ENCODE assay signal across 13 cellular contexts in genomic region chr5:138869763-138870500, GRCh38. TPM values are rescaled to one million over a fixed set of nuclear protein-coding genes. Genes with fewer than 3 reads are reported as not detected.
A peak's percentile ranks its signal among the peaks of the same experiment; 100 is the strongest.
DNase-seq lines count a peak whose midpoint lies in the region; ATAC-seq, FAIRE-seq and TF ChIP-seq lines count a peak whose summit lies in the region.
"Had no signal": no experiment of that assay in that cellular context is flagged by ENCODE, and none has a peak within 500 bp of the region (broad histone marks: within the 10 kb centered on the region; RNA-seq: fewer than 3 reads in every experiment).

No MANE protein-coding gene starts in this region.

- ATAC-seq in A549 = peak; percentile 58 to 78; a peak in 4 of 6 replicates
- ATAC-seq in left lung = peak; percentile 28
- no peak for ATAC-seq in HG02840 (IDR thresholded peaks at IDR 0.05; ENCODE audit: low FRiP score, unreplicated experiment)
- ATAC-seq in GM21737 (IDR thresholded peaks at IDR 0.05; ENCODE audit: unreplicated experiment) = no peak

- H3K27ac ChIP-seq in A549 (peak overlapping the region in 1 of 2 experiments; percentile 38; a peak in 2 of 6 replicates), mammary epithelial cell (ENCODE audit: insufficient read depth, low read depth, low read length) (peak overlapping the region; percentile 71), left lung (no peak overlapping the region), right atrium auricular region (peak overlapping the region in 1 of 2 donors; percentile 6)

- FAIRE-seq in A549 (lab: Jason Lieb, UNC) = no peak
- FAIRE-seq: endometrium, GM12891 had no signal

- H4K20me1 ChIP-seq in mammary epithelial cell (ENCODE audit: insufficient read depth, low read length) = no peaks in the 10 kb centered on the region

- POLR2A ChIA-PET in A549 (lab: Yijun Ruan, JAX) = no interaction called here

- TF ChIP-seq RAD21 in A549 (conservative IDR thresholded peaks at IDR 0.05 in 1 of 2, IDR thresholded peaks at IDR 0.05 in 1 of 2) = no peak

- peak overlapping the region; percentile 45 for H3K9ac ChIP-seq in mammary epithelial cell (ENCODE audit: insufficient read depth, low read length)

- CTCF ChIA-PET in A549 (lab: Yijun Ruan, JAX) (interaction anchor here (1.1 to 1.4 kb wide), 2 partner anchors 9 to 45 kb away, joined by 3 read pairs; no protein-coding TSS in a partner anchor), mammary epithelial cell (lab: Charles Lee; ENCODE audit: low non-redundant PET) (interaction anchor here (0.6 to 0.7 kb wide), 2 partner anchors 294 to 425 kb away, joined by 3 read pairs; no protein-coding TSS in a partner anchor)

- H3K36me3 ChIP-seq in mammary epithelial cell (ENCODE audit: insufficient read depth, low read length) = peaks cover 3% of the 10 kb centered on the region
- no peaks in the 10 kb centered on the region for H3K36me3 ChIP-seq in left lung
- no peaks in the 10 kb centered on the region for H3K36me3 ChIP-seq in right atrium auricular region

- no peak overlapping the region for H3K4me3 ChIP-seq in A549
- H3K4me3 ChIP-seq in mammary epithelial cell (replicated peaks in 1 of 3; ENCODE audit: insufficient read depth in 1 of 3, low read depth in 2 of 3, low read length in 3 of 3) = peak overlapping the region in 2 of 3 experiments; percentile 31 to 45
- H3K4me3 ChIP-seq in left lung = no peak overlapping the region
- H3K4me3 ChIP-seq in right atrium auricular region = no peak overlapping the region

- WGBS in A549 (ENCODE audit: missing lambda C conversion rate) = 29% methylated on average over 5 of the region's 5 CpGs
- 17% methylated on average over 5 of the region's 5 CpGs for WGBS in mammary epithelial cell (ENCODE audit: low coverage, missing lambda C conversion rate)

- peaks cover 96% of the 10 kb centered on the region for H3K79me2 ChIP-seq in mammary epithelial cell (ENCODE audit: insufficient read depth, low read length)

- no peak for TF ChIP-seq EP300 in A549 (IDR thresholded peaks at IDR 0.05)

- dilution Hi-C loops in mammary epithelial cell (cut with HindIII; ENCODE audit: low sequenced_read_pairs) = no loop called here

- TF ChIP-seq CTCF in A549 (IDR thresholded peaks at IDR 0.05) = no peak
- no peak for TF ChIP-seq CTCF in mammary epithelial cell (conservative IDR thresholded peaks at IDR 0.05 in 1 of 2, IDR thresholded peaks at IDR 0.05 in 1 of 2; ENCODE audit: extremely low read depth in 1 of 2, insufficient read depth in 1 of 2, low read depth in 1 of 2, low read length in 2 of 2)
- no peak for TF ChIP-seq CTCF in left lung (IDR thresholded peaks at IDR 0.05)
- no peak for TF ChIP-seq CTCF in right atrium auricular region (IDR thresholded peaks at IDR 0.05)

- DNase-seq in A549 (ENCODE audit: low read depth in 1 of 2, low spot score in 1 of 2) (no peak), HT1080 (ENCODE audit: low read depth) (peak; percentile 64), mammary epithelial cell (peak; percentile 56), left lung (no peak), erythroblast (lab: John Stamatoyannopoulos, UW) (no peak), right atrium auricular region (ENCODE audit: low spot score) (no peak)
- DNase-seq: left cardiac atrium, MM.1S, NCI-H748 treated with DMSO at 0.1 percent for 48 hours had no signal

- in situ Hi-C loops in mammary epithelial cell (cut with MboI; ENCODE audit: low sequenced_read_pairs in 2 of 2) = loop anchor here in 1 of 2 donors (25.0 kb wide), 1 partner anchor 392 kb away; no protein-coding TSS in a partner anchor

- H3K9me3 ChIP-seq in A549 (no peaks in the 10 kb centered on the region), mammary epithelial cell (replicated peaks; ENCODE audit: insufficient read depth, low read length) (no peaks in the 10 kb centered on the region), left lung (no peaks in the 10 kb centered on the region), right atrium auricular region (no peaks in the 10 kb centered on the region)

- TF ChIP-seq POLR2A in A549 (IDR thresholded peaks at IDR 0.05; ENCODE audit: low read length) = no peak
- no peak for TF ChIP-seq POLR2A in erythroblast (IDR thresholded peaks at IDR 0.05; ENCODE audit: low read length)

- H3K27me3 ChIP-seq in mammary epithelial cell (ENCODE audit: insufficient read depth, low read length) = no peaks in the 10 kb centered on the region
- no peaks in the 10 kb centered on the region for H3K27me3 ChIP-seq in left lung
- H3K27me3 ChIP-seq in right atrium auricular region = no peaks in the 10 kb centered on the region

- H3K4me2 ChIP-seq in A549 (peak overlapping the region; percentile 47), mammary epithelial cell (ENCODE audit: insufficient read depth, low read depth, low read length) (peak overlapping the region; percentile 91)

- intact Hi-C loops in mammary epithelial cell (cut with micrococcal nuclease) (loop anchor here (2.0 to 5.0 kb wide), 2 partner anchors 45 to 228 kb away; no protein-coding TSS in a partner anchor), left lung (cut with DNase I) (no loop called here)

- BruUV-seq in mammary epithelial cell (replicated peaks; lab: Mats Ljungman, UMichigan) = TSS peak; percentile 40

- H3K4me1 ChIP-seq in A549 (peaks cover 36% of the 10 kb centered on the region), mammary epithelial cell (ENCODE audit: insufficient read depth, low read length) (peaks cover 55% of the 10 kb centered on the region), left lung (peaks cover 5 to 57% of the 10 kb centered on the region in 2 donors), right atrium auricular region (peaks cover 0 to 69% of the 10 kb centered on the region in 2 donors)

- H2AFZ ChIP-seq in mammary epithelial cell (ENCODE audit: low read depth, low read length) = no peak overlapping the region

TF ChIP-seq in A549, 52 proteins besides CTCF, POLR2A, EP300 and RAD21:
- TF ChIP-seq TFCP2L1 (CRISPR knock-in tag; IDR thresholded peaks at IDR 0.05) = no peak
- TF ChIP-seq POLR2AphosphoS2 (conservative IDR thresholded peaks at IDR 0.05; ENCODE audit: low read length) = no peak
- no peak for TF ChIP-seq NR3C1 (IDR thresholded peaks at IDR 0.05)
- no peak for TF ChIP-seq CBX8 (IDR thresholded peaks at IDR 0.05)
- TF ChIP-seq SMC3 (IDR thresholded peaks at IDR 0.05) = no peak
- TF ChIP-seq CHD2 (IDR thresholded peaks at IDR 0.05; ENCODE audit: low read length, partially characterized antibody) = no peak
- no peak for TF ChIP-seq HOXB13 (CRISPR knock-in tag; IDR thresholded peaks at IDR 0.05; ENCODE audit: low read depth)
- no peak for TF ChIP-seq MAFK (IDR thresholded peaks at IDR 0.05; ENCODE audit: partially characterized antibody)
- TF ChIP-seq ZNF302 (CRISPR knock-in tag; IDR thresholded peaks at IDR 0.05) = no peak
- TF ChIP-seq NFE2L2 (conservative IDR thresholded peaks at IDR 0.05; ENCODE audit: low read length) = no peak
- no peak for TF ChIP-seq KDM1A (IDR thresholded peaks at IDR 0.05; ENCODE audit: low read depth)
- no peak for TF ChIP-seq MAX (IDR thresholded peaks at IDR 0.05)
- no peak for TF ChIP-seq E2F6 (IDR thresholded peaks at IDR 0.05; ENCODE audit: borderline replicate concordance, low read depth)
- no peak for TF ChIP-seq HDAC2 (IDR thresholded peaks at IDR 0.05)
- TF ChIP-seq SREBF2 (IDR thresholded peaks at IDR 0.05) = no peak
- no peak for TF ChIP-seq HES2 (IDR thresholded peaks at IDR 0.05)
- TF ChIP-seq JUN (IDR thresholded peaks at IDR 0.05) = no peak

RNA-seq across cellular contexts. Expression of gene LRRTM2, which starts 5.2 kb away (rescaled TPM):
- polyA plus RNA-seq in A549 (2011; rRNA removed) (not detected in 2 replicates), A549 (2017; fragmentation: RNase III; extraction: RNeasy Plus Mini Kit Qiagen cat#74134 plus additional on column Dnase treatment) (not detected in 3 replicates), mammary epithelial cell (0.76 TPM)
- polyA plus RNA-seq in A549 (2012; cell fraction: cytosol; rRNA removed) = not detected in 2 replicates
- 0.02 TPM in 1 of 2 replicates, not detected in the other for polyA plus RNA-seq in A549 (2012; cell fraction: nucleus; rRNA removed)
- not detected in 2 replicates for polyA minus RNA-seq in A549 (2011; rRNA and poly(A)+ RNA removed)
- total RNA-seq in HT1080 (2014; rRNA removed; shearing (Covaris generic)) = 3.7 and 4.0 TPM in 2 replicates
- 4.3 and 7.2 TPM in 2 replicates for polyA plus RNA-seq in HT1080 (2015; cell fraction: cytosol; rRNA removed)
- polyA plus RNA-seq in HT1080 (2015; cell fraction: nucleus; rRNA removed) = 4.3 and 5.6 TPM in 2 replicates
- total RNA-seq in mammary epithelial cell (1 to 10 TPM; 1.1 to 1.2 TPM), left lung (under 1 TPM; 0.16 to 0.38 TPM), right atrium auricular region (not detected)
- 0.47 TPM for polyA minus RNA-seq in mammary epithelial cell

Comparison
In these comparisons a context has a peak if more than half of its experiments do, and no peak if none do; other contexts are left out.
1. ATAC-seq: peak in A549 (2 of 2) and left lung (single experiment); none in HG02840 (single experiment) and GM21737 (single experiment).
2. DNase-seq: peak in HT1080 (single experiment) and mammary epithelial cell (single experiment); none in A549 (0 of 2), left lung (0 of 2), erythroblast (0 of 2) and right atrium auricular region (single experiment).
3. H3K4me3 ChIP-seq: peak in mammary epithelial cell (2 of 3); none in A549 (single experiment), left lung (0 of 2) and right atrium auricular region (0 of 2).